ENCODE assay signal across 1 cellular context in genomic region chr19:40716655-40717324, GRCh38.
TF ChIP-seq lines count a peak whose summit lies in the region.

COQ8B (minus strand) TSS chr19:40716886; CDS start chr19:40714632, 2,254 bp downstream.
ITPKC (plus strand) TSS chr19:40717112; CDS start chr19:40717136, 24 bp downstream.

TF ChIP-seq in K562, 482 proteins besides CTCF, POLR2A, EP300 and RAD21 (continued from another document and continues in another):
- TF ChIP-seq ZBTB11 (CRISPR knock-in tag; IDR thresholded peaks at IDR 0.05) (peak in 1 of 3 experiments; percentile 79; a peak in 2 of 6 replicates), SLC30A9 (CRISPR knock-in tag; IDR thresholded peaks at IDR 0.05) (no peak), ZNF76 (CRISPR knock-in tag; IDR thresholded peaks at IDR 0.05; ENCODE audit: borderline replicate concordance) (no peak), RBM25 (IDR thresholded peaks at IDR 0.05; ENCODE audit: low read depth, low read length, severe bottlenecking) (no peak), MIER1 (IDR thresholded peaks at IDR 0.05; ENCODE audit: low read depth) (no peak; the same call in 1 of the 2 replicates), ATF3 (IDR thresholded peaks at IDR 0.05) (no peak), ATF3 (CRISPR knock-in tag; conservative IDR thresholded peaks at IDR 0.05) (no peak), KAT8 (IDR thresholded peaks at IDR 0.05; ENCODE audit: low read depth) (no peak), NR2C1 (IDR thresholded peaks at IDR 0.05) (no peak), NR2C1 (tag; IDR thresholded peaks at IDR 0.05) (no peak), MECOM (CRISPR knock-in tag; IDR thresholded peaks at IDR 0.05) (0 out of 2 replicates have a peak, but pooled peaks have one; percentile 40), ELF1 (tag; IDR thresholded peaks at IDR 0.05) (0 out of 2 replicates have a peak, but pooled peaks have one; percentile 15), MGA (IDR thresholded peaks at IDR 0.05) (no peak), ZNF165 (CRISPR knock-in tag; IDR thresholded peaks at IDR 0.05; ENCODE audit: borderline replicate concordance) (no peak), ESRRA (IDR thresholded peaks at IDR 0.05; ENCODE audit: borderline replicate concordance, low read depth) (peak; percentile 39; the same call in 1 of the 2 replicates), RBM14 (IDR thresholded peaks at IDR 0.05; ENCODE audit: borderline replicate concordance, insufficient read depth, low read depth, low read length) (no peak), CBX8 (IDR thresholded peaks at IDR 0.05; ENCODE audit: borderline replicate concordance, extremely low read depth, low read depth, low read length, poor library complexity, severe bottlenecking) (no peak), ZNF75A (CRISPR knock-in tag; IDR thresholded peaks at IDR 0.05) (no peak), THAP7 (CRISPR knock-in tag; IDR thresholded peaks at IDR 0.05) (no peak), GTF3C2 (IDR thresholded peaks at IDR 0.05; ENCODE audit: borderline replicate concordance, extremely low read depth, insufficient read length) (no peak), GATAD2A (IDR thresholded peaks at IDR 0.05) (no peak), SIX5 (IDR thresholded peaks at IDR 0.05; ENCODE audit: borderline replicate concordance in 1 of 2, insufficient read depth in 1 of 2, low read depth in 1 of 2, low read length in 2 of 2) (no peak), E4F1 (CRISPR knock-in tag; IDR thresholded peaks at IDR 0.05; ENCODE audit: borderline replicate concordance) (no peak), CC2D1A (IDR thresholded peaks at IDR 0.05) (no peak), HMBOX1 (IDR thresholded peaks at IDR 0.05) (no peak), ZHX1 (conservative IDR thresholded peaks at IDR 0.05; ENCODE audit: low read length) (no peak), MEIS2 (IDR thresholded peaks at IDR 0.05; ENCODE audit: partially characterized antibody) (no peak)
